Comparison of ENCODE assay signal across 8 cellular contexts in the genomic region with DNA sequence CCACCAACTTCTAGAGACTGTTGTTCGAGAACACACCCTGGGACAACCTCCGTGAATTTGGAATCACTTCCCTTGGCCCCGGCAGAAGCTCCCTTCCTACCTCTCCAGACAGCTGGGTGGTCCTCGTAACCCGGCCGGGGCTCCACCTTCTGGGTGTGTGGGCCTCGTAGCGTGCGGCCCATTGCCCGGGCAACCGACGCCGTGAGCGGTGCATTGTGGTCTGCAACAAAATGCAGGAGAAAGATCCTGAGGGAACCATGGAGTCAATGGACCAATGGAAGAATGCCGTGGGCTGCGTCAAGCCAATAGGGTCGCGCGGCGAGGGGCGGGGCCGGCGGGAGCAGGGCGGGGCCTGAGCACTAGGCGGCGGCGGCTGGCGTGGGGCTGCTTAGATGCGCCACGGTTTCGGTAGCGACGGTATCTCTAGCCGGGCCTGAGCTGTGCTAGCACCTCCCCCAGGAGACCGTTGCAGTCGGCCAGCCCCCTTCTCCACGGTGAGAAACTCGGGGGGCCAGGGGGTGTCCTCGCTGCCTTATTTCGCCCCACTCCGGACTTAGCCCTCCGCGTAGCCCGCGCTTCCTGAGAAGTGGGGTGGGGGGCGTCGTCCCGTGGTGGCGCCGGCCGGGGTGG. TPM values are rescaled to one million over a fixed set of nuclear protein-coding genes. Genes with fewer than 3 reads are reported as not detected.
DNase-seq lines count a peak whose midpoint lies in the region; ATAC-seq and TF ChIP-seq lines count a peak whose summit lies in the region.

Gene DYNLL1, plus strand, starts transcription at position 391 of the 630 bp plus-strand sequence. CDS start 309 bp downstream, outside the sequence.

- ATAC-seq in HG03460 (IDR thresholded peaks at IDR 0.05; ENCODE audit: unreplicated experiment) (peak; percentile 89), left colon (peak; percentile 97)

- H3K4me1 ChIP-seq in BE2C (no peaks in the 10 kb centered on the region), colonic mucosa (no peaks in the 10 kb centered on the region)

- no peaks in the 10 kb centered on the region for H3K9me3 ChIP-seq in BE2C
- H3K9me3 ChIP-seq in colonic mucosa = no peaks in the 10 kb centered on the region

- H3K27ac ChIP-seq in colonic mucosa = peak within 1 kb of the TSS; percentile 89

- TF ChIP-seq CTCF in BE2C (IDR thresholded peaks at IDR 0.05; ENCODE audit: low read depth, low read length) = no peak
- TF ChIP-seq CTCF in colonic mucosa (IDR thresholded peaks at IDR 0.05) = no peak

- H3K9ac ChIP-seq in colonic mucosa (ENCODE audit: low read depth in 2 of 2, low read length in 2 of 2) = peak within 1 kb of the TSS; percentile 84 to 86

- intact Hi-C loops in colonic mucosa (cut with DNase I) = no loop called here
- intact Hi-C loops in left colon (cut with DNase I, micrococcal nuclease) = no loop called here

- H3K27me3 ChIP-seq in BE2C (no peaks in the 10 kb centered on the region), colonic mucosa (no peaks in the 10 kb centered on the region)

- H3K36me3 ChIP-seq in BE2C (peaks cover 17% of the 10 kb centered on the region), colonic mucosa (no peaks in the 10 kb centered on the region)

- peak within 1 kb of the TSS; percentile 93 for H3K4me3 ChIP-seq in BE2C (ENCODE audit: low read depth, low read length)
- peak within 1 kb of the TSS; percentile 94 for H3K4me3 ChIP-seq in colonic mucosa

- peak; percentile 98 for DNase-seq in BE2C
- DNase-seq in GM19240 (ENCODE audit: insufficient read length, low spot score) = peak; percentile 89
- DNase-seq in NCI-H526 (lab: John Stamatoyannopoulos, UW) = peak; percentile 90 to 98
- DNase-seq in activated CD4-positive, alpha-beta T cell treated with anti-CD3 and anti-CD28 coated beads for 48 hours = peak; percentile 99
- DNase-seq in colonic mucosa = peak; percentile 98
- DNase-seq in left colon = peak; percentile 94 to 98
- DNase-seq in stimulated activated CD4-positive, alpha-beta T cell treated with anti-CD3 and anti-CD28 coated beads, Interleukin-1b, Interleukin-23, amount 100 ng/mL, for 48 hours = peak; percentile 97

RNA-seq across cellular contexts. Expression of gene DYNLL1, which starts in this region (rescaled TPM):
- 707 TPM for polyA plus RNA-seq in BE2C (2012; ENCODE audit: insufficient read depth, insufficient read length, low read depth)
- 100 to 1,000 TPM; 359 to 463 TPM for total RNA-seq in colonic mucosa
- 100 to 1,000 TPM; 338 to 371 TPM for total RNA-seq in left colon

Comparison
In these comparisons a context has a peak if more than half of its experiments do, and no peak if none do; other contexts are left out.
1. Peak in every context shown above with its lines: DNase-seq, ATAC-seq, H3K4me3 ChIP-seq and H3K27ac ChIP-seq.